In the genomic region with DNA sequence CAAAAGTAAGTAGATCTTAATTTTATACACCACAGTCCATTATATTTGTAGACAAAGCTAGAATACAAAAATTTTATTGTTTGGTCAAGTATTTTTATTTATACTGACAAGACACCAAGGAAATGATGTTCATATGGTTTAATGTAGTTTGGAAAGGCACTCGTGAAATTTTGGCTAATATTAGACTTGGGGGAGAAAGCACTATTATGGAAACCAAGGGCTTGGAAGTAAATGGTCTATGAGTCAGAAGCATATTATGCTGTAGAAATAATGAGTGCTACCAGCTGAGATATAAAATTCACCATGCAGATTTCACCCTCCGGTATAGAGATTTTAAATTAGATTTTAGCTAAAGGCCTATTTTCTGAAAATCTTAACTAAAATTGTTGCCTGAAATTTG, we compare ENCODE assay signal across 21 cellular contexts.
"Had no signal": no experiment of that assay in that cellular context is flagged by ENCODE, and none has a peak within 500 bp of the region (broad histone marks: within the 10 kb centered on the region; RNA-seq: fewer than 3 reads in every experiment).

No MANE protein-coding gene starts in this region.

- H3K36me3 ChIP-seq: cardiac muscle cell, lower lobe of right lung, uterus had no signal

- H3K9me3 ChIP-seq: body of pancreas, lower lobe of right lung, uterus had no signal

- H3K4me3 ChIP-seq: body of pancreas, cardiac muscle cell, lower lobe of right lung, smooth muscle cell, uterus had no signal

- H3K4me2 ChIP-seq: smooth muscle cell had no signal

- DNase-seq: activated CD4-positive, alpha-beta memory T cell treated with anti-CD3 and anti-CD28 coated beads, Interleukin-2, amount 10 ng/mL, durations not matched to agents 7 days and 5 days; activated CD4-positive, alpha-beta T cell treated with anti-CD3 and anti-CD28 coated beads for 48 hours; activated effector memory CD4-positive, alpha-beta T cell treated with Interleukin-2 at 50 U/mL for 16 hours; activated naive CD4-positive, alpha-beta T cell treated with anti-CD3 and anti-CD28 coated beads for 36 hours; activated naive CD8-positive, alpha-beta T cell treated with anti-CD3 and anti-CD28 coated beads, Interleukin-2, amount 10 ng/mL, durations not matched to agents 7 days and 5 days; activated T-cell treated with anti-CD3 and anti-CD28 coated beads, Interleukin-2, amount 50 U/mL, for 72 hours; amniotic stem cell; body of pancreas; lower lobe of right lung; naive thymus-derived CD4-positive, alpha-beta T cell; occipital lobe; posterior cingulate gyrus; stimulated activated CD4-positive, alpha-beta T cell treated with anti-CD3 and anti-CD28 coated beads, Interleukin-15, amount 100 ng/mL, for 24 hours; trophoblast cell; uterus had no signal

- H3K27ac ChIP-seq: body of pancreas, cardiac muscle cell, epithelial cell of prostate, lower lobe of right lung, uterus had no signal

- H3K4me1 ChIP-seq: body of pancreas, lower lobe of right lung, uterus had no signal

- H3K27me3 ChIP-seq: body of pancreas, cardiac muscle cell, uterus had no signal

- ATAC-seq: activated T-cell treated with anti-CD3 and anti-CD28 coated beads, Interleukin-2, amount 50 U/mL, for 72 hours; body of pancreas; left lobe of liver; lower lobe of right lung; naive thymus-derived CD4-positive, alpha-beta T cell; sciatic nerve; stimulated activated memory B cell treated with anti-CD40 and anti-IgM and Interleukin-4, amounts not matched to agents 10 μg/mL and 1 μg/mL and 100 μg/mL, for 72 hours had no signal
